Comparison of ENCODE assay signal across 20 cellular contexts in the genomic region with DNA sequence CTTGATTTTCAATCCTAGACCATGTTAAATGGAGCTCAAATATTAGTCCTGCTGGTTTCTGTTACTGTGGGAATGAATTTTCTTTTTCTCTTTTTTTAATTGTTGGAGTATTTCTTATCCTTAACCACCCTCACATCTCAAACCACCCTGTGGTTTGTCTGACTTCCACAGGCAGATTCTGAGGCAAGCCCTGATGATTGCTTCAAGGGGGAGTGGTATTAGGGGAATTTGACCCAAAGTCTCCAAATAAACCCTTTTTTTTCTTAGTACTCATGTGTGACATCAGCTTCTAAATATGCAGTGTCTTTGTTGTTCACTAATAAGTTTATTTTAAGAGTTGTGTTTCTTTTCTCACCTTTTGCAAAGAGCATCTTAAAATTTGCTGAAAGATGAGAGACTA.
DNase-seq lines count a peak whose midpoint lies in the region; ATAC-seq and TF ChIP-seq lines count a peak whose summit lies in the region.
"Had no signal": no experiment of that assay in that cellular context is flagged by ENCODE, and none has a peak within 500 bp of the region (broad histone marks: within the 10 kb centered on the region; RNA-seq: fewer than 3 reads in every experiment).

No MANE protein-coding gene starts in this region.

- no peaks in the 10 kb centered on the region for H3K4me1 Mint-ChIP-seq in activated T-helper 1 cell treated with anti-CD3 and anti-CD28 coated beads, Interleukin-12 subunit alpha, Interleukin-12 subunit beta, Interleukin-2, Interleukin-4 antibody, amounts not matched to agents 30 ng/mL and 10 ng/mL and 1 ng/mL, durations not matched to agents 14 hours and 24 hours and 36 hours (ENCODE audit: low read depth)
- no peaks in the 10 kb centered on the region for H3K4me1 Mint-ChIP-seq in stimulated activated memory B cell treated with anti-CD40 and anti-IgM and Interleukin-4, amounts not matched to agents 10 μg/mL and 1 μg/mL and 100 μg/mL, for 72 hours
- H3K4me1 Mint-ChIP-seq: activated T-helper 17 cell treated with anti-CD3 and anti-CD28 coated beads, Interleukin-2, amount 50 U/mL, for 72 hours; B cell; natural killer cell had no signal

- intact Hi-C loops in activated T-helper 1 cell treated with anti-CD3 and anti-CD28 coated beads, Interleukin-12 subunit alpha, Interleukin-12 subunit beta, Interleukin-2, Interleukin-4 antibody, amounts not matched to agents 30 ng/mL and 10 ng/mL and 1 ng/mL, durations not matched to agents 14 hours and 24 hours and 36 hours (cut with micrococcal nuclease) = no loop called here

- ATAC-seq in stimulated activated memory B cell treated with anti-CD40 and anti-IgM and Interleukin-4, amounts not matched to agents 10 μg/mL and 1 μg/mL and 100 μg/mL, for 72 hours = no peak
- ATAC-seq in GM21576 (IDR thresholded peaks at IDR 0.05; ENCODE audit: unreplicated experiment) = no peak
- ATAC-seq in HG02642 (IDR thresholded peaks at IDR 0.05; ENCODE audit: poor library complexity, unreplicated experiment) = no peak
- ATAC-seq: activated T-helper 17 cell treated with anti-CD3 and anti-CD28 coated beads, Interleukin-2, amount 50 U/mL, for 72 hours; gastrocnemius medialis; natural killer cell had no signal

- no peak overlapping the region for H3K4me3 ChIP-seq in fibroblast of the aortic adventitia (ENCODE audit: low read depth, low read length)
- H3K4me3 ChIP-seq in skeletal muscle cell (ENCODE audit: low read depth, low read length) = no peak overlapping the region
- H3K4me3 ChIP-seq: gastrocnemius medialis, MG63 had no signal

- no peaks in the 10 kb centered on the region for H3K9me3 Mint-ChIP-seq in activated T-helper 1 cell treated with anti-CD3 and anti-CD28 coated beads, Interleukin-12 subunit alpha, Interleukin-12 subunit beta, Interleukin-2, Interleukin-4 antibody, amounts not matched to agents 30 ng/mL and 10 ng/mL and 1 ng/mL, durations not matched to agents 14 hours and 24 hours and 36 hours
- peaks cover 3% of the 10 kb centered on the region for H3K9me3 Mint-ChIP-seq in stimulated activated memory B cell treated with anti-CD40 and anti-IgM and Interleukin-4, amounts not matched to agents 10 μg/mL and 1 μg/mL and 100 μg/mL, for 72 hours
- H3K9me3 Mint-ChIP-seq: activated T-helper 17 cell treated with anti-CD3 and anti-CD28 coated beads, Interleukin-2, amount 50 U/mL, for 72 hours had no signal

- peak; percentile 44 for DNase-seq in GM03348 (ENCODE audit: low spot score)
- DNase-seq in amniotic epithelial cell (ENCODE audit: low read depth) = peak; percentile 72
- peak; percentile 71 for DNase-seq in fibroblast of the aortic adventitia (ENCODE audit: low read depth)
- peak; percentile 32 for DNase-seq in skeletal muscle cell (ENCODE audit: low read depth)
- no peak for DNase-seq in activated T-helper 1 cell treated with anti-CD3 and anti-CD28 coated beads, Interleukin-12 subunit alpha, Interleukin-12 subunit beta, Interleukin-2, Interleukin-4 antibody, amounts not matched to agents 30 ng/mL and 10 ng/mL and 1 ng/mL, durations not matched to agents 14 hours and 24 hours and 36 hours (ENCODE audit: low spot score)
- DNase-seq: DMS79 treated with DMSO at 0.1 percent for 48 hours; gastrocnemius medialis; MG63; natural killer cell; NCI-H1436 treated with DMSO at 0.1 percent for 48 hours; NCI-H524 treated with DMSO at 0.1 percent for 48 hours; stimulated activated CD4-positive, alpha-beta T cell treated with anti-CD3 and anti-CD28 coated beads, Interleukin-1b, Interleukin-23, amount 100 ng/mL, for 48 hours; stimulated activated naive CD4-positive, alpha-beta T cell had no signal

- H3K4me3 Mint-ChIP-seq in activated T-helper 1 cell treated with anti-CD3 and anti-CD28 coated beads, Interleukin-12 subunit alpha, Interleukin-12 subunit beta, Interleukin-2, Interleukin-4 antibody, amounts not matched to agents 30 ng/mL and 10 ng/mL and 1 ng/mL, durations not matched to agents 14 hours and 24 hours and 36 hours = no peak overlapping the region
- no peak overlapping the region for H3K4me3 Mint-ChIP-seq in stimulated activated memory B cell treated with anti-CD40 and anti-IgM and Interleukin-4, amounts not matched to agents 10 μg/mL and 1 μg/mL and 100 μg/mL, for 72 hours
- H3K4me3 Mint-ChIP-seq: activated naive CD8-positive, alpha-beta T cell; activated T-helper 17 cell treated with anti-CD3 and anti-CD28 coated beads, Interleukin-2, amount 50 U/mL, for 72 hours; B cell; IgD-negative memory B cell; natural killer cell had no signal

- no peak overlapping the region for H3K27ac Mint-ChIP-seq in activated T-helper 1 cell treated with anti-CD3 and anti-CD28 coated beads, Interleukin-12 subunit alpha, Interleukin-12 subunit beta, Interleukin-2, Interleukin-4 antibody, amounts not matched to agents 30 ng/mL and 10 ng/mL and 1 ng/mL, durations not matched to agents 14 hours and 24 hours and 36 hours
- no peak overlapping the region for H3K27ac Mint-ChIP-seq in stimulated activated memory B cell treated with anti-CD40 and anti-IgM and Interleukin-4, amounts not matched to agents 10 μg/mL and 1 μg/mL and 100 μg/mL, for 72 hours
- H3K27ac Mint-ChIP-seq: activated naive CD8-positive, alpha-beta T cell; activated T-helper 17 cell treated with anti-CD3 and anti-CD28 coated beads, Interleukin-2, amount 50 U/mL, for 72 hours; B cell; IgD-negative memory B cell; natural killer cell had no signal

- no peak for TF ChIP-seq CTCF in fibroblast of the aortic adventitia (IDR thresholded peaks at IDR 0.05; ENCODE audit: insufficient read depth, low read length)

- no peaks in the 10 kb centered on the region for H3K27me3 Mint-ChIP-seq in activated T-helper 1 cell treated with anti-CD3 and anti-CD28 coated beads, Interleukin-12 subunit alpha, Interleukin-12 subunit beta, Interleukin-2, Interleukin-4 antibody, amounts not matched to agents 30 ng/mL and 10 ng/mL and 1 ng/mL, durations not matched to agents 14 hours and 24 hours and 36 hours (ENCODE audit: insufficient read depth)
- H3K27me3 Mint-ChIP-seq in stimulated activated memory B cell treated with anti-CD40 and anti-IgM and Interleukin-4, amounts not matched to agents 10 μg/mL and 1 μg/mL and 100 μg/mL, for 72 hours = no peaks in the 10 kb centered on the region
- H3K27me3 Mint-ChIP-seq: activated naive CD8-positive, alpha-beta T cell; activated T-helper 17 cell treated with anti-CD3 and anti-CD28 coated beads, Interleukin-2, amount 50 U/mL, for 72 hours; B cell; IgD-negative memory B cell had no signal

- no peaks in the 10 kb centered on the region for H3K36me3 Mint-ChIP-seq in activated T-helper 1 cell treated with anti-CD3 and anti-CD28 coated beads, Interleukin-12 subunit alpha, Interleukin-12 subunit beta, Interleukin-2, Interleukin-4 antibody, amounts not matched to agents 30 ng/mL and 10 ng/mL and 1 ng/mL, durations not matched to agents 14 hours and 24 hours and 36 hours (ENCODE audit: low read depth)
- H3K36me3 Mint-ChIP-seq in stimulated activated memory B cell treated with anti-CD40 and anti-IgM and Interleukin-4, amounts not matched to agents 10 μg/mL and 1 μg/mL and 100 μg/mL, for 72 hours = no peaks in the 10 kb centered on the region
- H3K36me3 Mint-ChIP-seq: activated naive CD8-positive, alpha-beta T cell; IgD-negative memory B cell; natural killer cell had no signal
